In the genomic region with DNA sequence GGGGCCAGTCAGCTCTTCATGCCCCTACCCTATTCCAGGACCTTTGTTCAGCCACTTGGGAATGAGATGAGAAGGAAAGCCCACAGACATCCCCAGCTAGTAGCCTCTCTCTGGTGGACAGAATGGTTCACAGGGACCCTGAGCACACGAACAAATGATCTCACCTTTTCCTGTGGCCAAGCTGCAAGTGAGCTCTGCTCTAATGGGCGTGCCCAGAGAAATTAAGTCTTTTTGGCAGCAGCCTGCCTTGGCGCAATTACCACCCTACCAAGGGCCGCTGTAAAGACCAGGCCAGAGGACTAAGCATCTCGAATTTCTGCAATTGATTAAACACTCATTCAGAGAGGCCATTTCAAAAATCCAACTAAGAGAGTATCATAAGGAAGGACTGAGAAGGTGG, we compare ENCODE assay signal across 1 cellular context.
TF ChIP-seq lines count a peak whose summit lies in the region.

No MANE protein-coding gene starts in this region.

TF ChIP-seq in GM12878, 131 proteins besides CTCF, POLR2A, EP300 and RAD21:
- no peak for TF ChIP-seq CEBPZ (IDR thresholded peaks at IDR 0.05; ENCODE audit: low read depth, low read length)
